In the genomic region with DNA sequence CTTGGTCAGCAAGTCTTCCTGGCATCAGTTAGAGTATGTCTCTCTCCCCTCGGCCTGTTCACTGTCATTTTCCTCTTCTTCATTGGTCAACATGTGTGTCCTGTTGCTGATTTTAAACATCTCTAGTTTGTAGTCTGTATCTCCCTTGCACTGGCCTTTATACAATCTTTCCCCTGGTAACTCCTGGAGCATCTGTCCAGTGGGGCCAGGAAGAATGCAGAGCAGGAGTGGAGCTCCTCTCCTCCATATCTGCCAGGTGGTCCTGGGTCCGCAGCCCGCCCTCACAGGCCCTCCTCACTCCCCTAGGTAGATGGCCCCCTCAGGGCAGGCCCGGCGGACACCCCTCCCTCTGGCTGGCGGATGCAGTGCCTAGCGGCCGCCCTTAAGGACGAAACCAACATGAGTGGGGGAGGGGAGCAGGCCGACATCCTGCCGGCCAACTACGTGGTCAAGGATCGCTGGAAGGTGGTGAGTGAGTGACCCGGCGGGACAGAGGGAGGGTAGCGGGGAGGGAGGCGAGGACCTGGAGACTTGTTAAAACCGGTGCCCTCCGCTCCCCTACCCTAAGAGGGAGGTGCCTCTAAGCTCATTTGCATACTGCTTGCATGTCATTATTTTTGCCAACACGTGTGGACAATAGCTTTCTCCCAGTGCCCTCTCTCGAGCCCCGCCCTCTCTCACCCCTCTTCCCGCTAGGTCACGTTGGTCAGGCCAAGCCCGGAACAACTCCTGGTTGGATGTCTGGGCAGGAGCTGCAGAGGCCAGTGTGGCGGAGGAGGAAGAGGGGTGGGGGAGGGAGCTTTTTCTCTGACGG, we compare ENCODE assay signal across 8 cellular contexts. TPM values are rescaled to one million over a fixed set of nuclear protein-coding genes. Genes with fewer than 3 reads are reported as not detected.
DNase-seq lines count a peak whose midpoint lies in the region; ATAC-seq and TF ChIP-seq lines count a peak whose summit lies in the region.

No MANE protein-coding gene starts in this region.

- H3K4me3 ChIP-seq in BE2C (ENCODE audit: low read depth, low read length) (peak overlapping the region; percentile 64), ectodermal cell (ENCODE audit: insufficient read depth, low read depth, low read length) (peak overlapping the region; percentile 53), mesodermal cell (ENCODE audit: extremely low read depth, insufficient read depth, low read length, poor library complexity, severe bottlenecking) (peak overlapping the region; percentile 40), tibial nerve (peak overlapping the region; percentile 48 to 58 (median 56))

- no peak for TF ChIP-seq POLR2A in tibial nerve (IDR thresholded peaks at IDR 0.05)

- H3K4me1 ChIP-seq in BE2C (0 out of 2 replicates have a peak, but pooled peaks cover under 1% of the 10 kb centered on the region), ectodermal cell (ENCODE audit: control insufficient read depth, insufficient read depth, low read length) (peaks cover 19% of the 10 kb centered on the region), mesodermal cell (ENCODE audit: control insufficient read depth, insufficient read depth, low read length, poor library complexity, severe bottlenecking) (no peaks in the 10 kb centered on the region), tibial nerve (peaks cover 0 to 22% (median 9%) of the 10 kb centered on the region in 4 donors)

- WGBS in ectodermal cell, 2 experiments = 4% methylated on average over 27 of the region's 27 CpGs
- WGBS in mesodermal cell (ENCODE audit: insufficient coverage in 2 of 2), 2 experiments = 5 to 23% methylated on average over 6 to 18 of the region's 27 CpGs
- 13 to 14% methylated on average over 27 of the region's 27 CpGs for WGBS in tibial nerve, 2 donors

- H3K27me3 ChIP-seq in BE2C (peaks cover 33% of the 10 kb centered on the region), ectodermal cell (ENCODE audit: control insufficient read depth, insufficient read depth, low read length, poor library complexity, severe bottlenecking) (peaks cover 57% of the 10 kb centered on the region), tibial nerve (peaks cover 0 to 63% of the 10 kb centered on the region in 2 donors)

- ATAC-seq in GM18861 (IDR thresholded peaks at IDR 0.05; ENCODE audit: unreplicated experiment) (peak; percentile 27), HG03108 (IDR thresholded peaks at IDR 0.05; ENCODE audit: unreplicated experiment) (peak; percentile 22)

- H3K36me3 ChIP-seq in BE2C (no peaks in the 10 kb centered on the region), ectodermal cell (ENCODE audit: control insufficient read depth, insufficient read depth, low read length) (no peaks in the 10 kb centered on the region), mesodermal cell (ENCODE audit: control insufficient read depth, insufficient read depth, low read length) (no peaks in the 10 kb centered on the region), tibial nerve (no peaks in the 10 kb centered on the region)

- TF ChIP-seq CTCF in BE2C (IDR thresholded peaks at IDR 0.05; ENCODE audit: low read depth, low read length) = no peak
- TF ChIP-seq CTCF in tibial nerve (IDR thresholded peaks at IDR 0.05) = no peak

- no peaks in the 10 kb centered on the region for H3K9me3 ChIP-seq in BE2C
- no peaks in the 10 kb centered on the region for H3K9me3 ChIP-seq in ectodermal cell (ENCODE audit: control insufficient read depth, low read length)
- no peaks in the 10 kb centered on the region for H3K9me3 ChIP-seq in mesodermal cell (ENCODE audit: control insufficient read depth, low read length)
- H3K9me3 ChIP-seq in tibial nerve = no peaks in the 10 kb centered on the region

- DNase-seq in BE2C (peak; percentile 63), RPMI7951 (ENCODE audit: low read depth) (peak; percentile 44), tibial nerve (ENCODE audit: low spot score in 2 of 2) (peak in 1 of 2 donors; percentile 15), UCSD-AML1 (lab: John Stamatoyannopoulos, UW; ENCODE audit: unreplicated experiment) (no peak)

- TF ChIP-seq EP300 in tibial nerve (IDR thresholded peaks at IDR 0.05) = no peak

- H3K27ac ChIP-seq in ectodermal cell (ENCODE audit: insufficient read depth, low read depth, low read length, poor library complexity, severe bottlenecking) = peak overlapping the region; percentile 67
- H3K27ac ChIP-seq in mesodermal cell (ENCODE audit: low read depth, low read length, severe bottlenecking) = no peak overlapping the region
- no peak overlapping the region for H3K27ac ChIP-seq in tibial nerve

RNA-seq across cellular contexts. Expression of gene TTBK1, which starts 3.2 kb away (rescaled TPM):
- 7.8 TPM for polyA plus RNA-seq in BE2C (2012; ENCODE audit: insufficient read depth, insufficient read length, low read depth)
- total RNA-seq in RPMI7951 (2014; rRNA removed; shearing (Covaris generic)) = not detected in 2 replicates
- polyA plus RNA-seq in ectodermal cell (2013, experiment 1 of 4) = 1.5 TPM
- polyA plus RNA-seq in ectodermal cell (2013, experiment 2 of 4) = 2.3 TPM
- 1.7 TPM for polyA plus RNA-seq in ectodermal cell (2013, experiment 3 of 4)
- 1.7 TPM for polyA plus RNA-seq in ectodermal cell (2013, experiment 4 of 4)
- 0.18 TPM for polyA plus RNA-seq in mesodermal cell (2013, experiment 1 of 2)
- 0.20 TPM for polyA plus RNA-seq in mesodermal cell (2013, experiment 2 of 2)
- total RNA-seq in tibial nerve = not detected

RNA-seq across cellular contexts. Expression of gene DNPH1, which starts 17.2 kb away (rescaled TPM):
- 159 TPM for polyA plus RNA-seq in BE2C (2012; ENCODE audit: insufficient read depth, insufficient read length, low read depth)
- total RNA-seq in RPMI7951 (2014; rRNA removed; shearing (Covaris generic)) = 50.3 and 74.5 TPM in 2 replicates
- polyA plus RNA-seq in ectodermal cell (2013, experiment 1 of 4) = 76.0 TPM
- 63.7 TPM for polyA plus RNA-seq in ectodermal cell (2013, experiment 2 of 4)
- polyA plus RNA-seq in ectodermal cell (2013, experiment 3 of 4) = 77.6 TPM
- polyA plus RNA-seq in ectodermal cell (2013, experiment 4 of 4) = 92.0 TPM
- 46.1 TPM for polyA plus RNA-seq in mesodermal cell (2013, experiment 1 of 2)
- 38.3 TPM for polyA plus RNA-seq in mesodermal cell (2013, experiment 2 of 2)
- 100 to 1,000 TPM in 2 of 4 donors, 10 to 100 TPM in 2; 61.8 to 114 (median 101) TPM for total RNA-seq in tibial nerve

RNA-seq across cellular contexts. Expression of gene SLC22A7, which starts 51.6 kb away (rescaled TPM):
- not detected for polyA plus RNA-seq in BE2C (2012; ENCODE audit: insufficient read depth, insufficient read length, low read depth)
- total RNA-seq in RPMI7951 (2014; rRNA removed; shearing (Covaris generic)) = not detected in 2 replicates
- not detected for polyA plus RNA-seq in ectodermal cell (2013, experiment 1 of 4)
- not detected for polyA plus RNA-seq in ectodermal cell (2013, experiment 2 of 4)
- not detected for polyA plus RNA-seq in ectodermal cell (2013, experiment 3 of 4)
- polyA plus RNA-seq in ectodermal cell (2013, experiment 4 of 4) = not detected
- not detected for polyA plus RNA-seq in mesodermal cell (2013, experiment 1 of 2)
- not detected for polyA plus RNA-seq in mesodermal cell (2013, experiment 2 of 2)
- total RNA-seq in tibial nerve = not detected
